In the genomic region with DNA sequence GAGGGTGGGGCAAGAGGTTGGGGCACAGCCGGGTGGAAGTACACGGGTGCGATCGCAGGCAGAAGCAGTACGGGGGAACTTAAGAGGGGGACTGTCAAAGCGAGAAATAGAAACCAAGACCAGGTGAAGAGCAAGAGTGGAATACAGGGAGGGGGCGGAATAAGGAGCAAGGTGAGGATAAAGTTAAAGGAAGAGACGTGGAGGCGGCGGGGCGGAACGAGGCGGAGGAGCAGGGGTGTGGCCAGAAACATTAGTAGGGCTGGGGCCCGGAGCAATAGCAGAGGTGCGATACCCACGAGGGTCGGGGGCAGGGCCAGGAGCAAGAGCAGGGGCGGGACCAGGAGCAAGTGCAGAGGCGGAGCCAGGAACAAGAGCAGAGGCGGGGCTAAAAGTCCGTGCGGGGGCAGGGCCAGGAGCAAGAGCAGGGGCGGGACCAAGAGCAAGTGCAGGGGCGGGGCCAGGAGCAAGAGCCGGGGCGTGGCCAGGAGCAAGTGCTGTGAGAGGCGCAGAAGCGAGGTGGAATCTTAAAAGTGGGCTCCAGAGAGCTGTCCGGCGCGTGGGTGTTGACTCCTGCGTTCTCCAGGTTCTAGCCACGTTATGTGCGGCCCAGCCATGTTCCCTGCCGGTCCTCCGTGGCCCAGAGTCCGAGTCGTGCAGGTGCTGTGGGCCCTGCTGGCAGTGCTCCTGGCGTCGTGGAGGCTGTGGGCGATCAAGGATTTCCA, we compare ENCODE assay signal across 8 cellular contexts. TPM values are rescaled to one million over a fixed set of nuclear protein-coding genes. Genes with fewer than 3 reads are reported as not detected.
DNase-seq lines count a peak whose midpoint lies in the region; ATAC-seq and TF ChIP-seq lines count a peak whose summit lies in the region.

No MANE protein-coding gene starts in this region.

- ATAC-seq in GM18909 (IDR thresholded peaks at IDR 0.05; ENCODE audit: poor library complexity, unreplicated experiment) (peak; percentile 55), HG03159 (IDR thresholded peaks at IDR 0.05; ENCODE audit: unreplicated experiment) (peak; percentile 47), WTC11 (peak; percentile 78)

- peak overlapping the region; percentile 100 for H3K27ac Mint-ChIP-seq in WTC11

- peak overlapping the region; percentile 61 for H3K27ac ChIP-seq in AG04450 (ENCODE audit: low read depth, low read length)
- peak overlapping the region; percentile 76 to 98 (median 96) for H3K27ac ChIP-seq in spleen

- TF ChIP-seq POLR2A in spleen (IDR thresholded peaks at IDR 0.05), result no peak

- H3K4me3 ChIP-seq in AG04450 (ENCODE audit: low read depth, low read length) (peak overlapping the region; percentile 94), cardiac fibroblast (replicated peaks in 1 of 2; ENCODE audit: low read depth in 2 of 2, low read length in 2 of 2) (peak overlapping the region; percentile 80 to 89), spleen (peak overlapping the region; percentile 57 to 93 (median 80))

- POLR2A ChIA-PET in AG04450 (lab: Yijun Ruan, JAX) (interaction anchor here (0.5 kb wide), 1 partner anchor 23 kb away, joined by 3 read pairs; no protein-coding TSS in a partner anchor), WTC11 (lab: Charles Lee) (interaction anchor here (1.0 kb wide), 1 partner anchor 51 kb away, joined by 3 read pairs; a partner anchor contains a TSS)

- H3K27me3 ChIP-seq in AG04450 (ENCODE audit: control insufficient read depth, insufficient read depth, low read length), result no peaks in the 10 kb centered on the region
- H3K27me3 ChIP-seq in spleen (replicated peaks in 1 of 7), result no peaks in the 10 kb centered on the region

- H3K9me3 ChIP-seq in AG04450 (ENCODE audit: control insufficient read depth, insufficient read depth, low read length), result no peaks in the 10 kb centered on the region; the same call in 1 of the 2 replicates
- H3K9me3 ChIP-seq in spleen, result no peaks in the 10 kb centered on the region

- H3K4me1 ChIP-seq in spleen, result peaks cover 7 to 29% (median 21%) of the 10 kb centered on the region in 6 donors

- intact Hi-C loops in spleen (cut with DNase I; ENCODE audit: low total_unique reads), result loop anchor here (5.0 kb wide), 1 partner anchor 36 kb away; a partner anchor contains a TSS

- no peaks in the 10 kb centered on the region for H3K9me3 Mint-ChIP-seq in WTC11

- H3K4me1 Mint-ChIP-seq in WTC11, result peaks cover 11% of the 10 kb centered on the region

- H3K4me3 Mint-ChIP-seq in WTC11, result peak overlapping the region; percentile 100

- peaks cover 2% of the 10 kb centered on the region; the same call in 1 of the 2 replicates for H3K36me3 Mint-ChIP-seq in WTC11

- peaks cover 0 to 38% (median 0%) of the 10 kb centered on the region in 6 donors for H3K36me3 ChIP-seq in spleen

- DNase-seq in AG04450 (ENCODE audit: low read depth, low spot score) (peak; percentile 67), NCI-H226 (peak; percentile 80), WTC11 (ENCODE audit: low spot score) (peak; percentile 99), cardiac fibroblast (ENCODE audit: low read depth in 2 of 2) (peak; percentile 92), iris pigment epithelial cell (ENCODE audit: low read depth) (peak; percentile 96), spleen (peak; percentile 98)

- TF ChIP-seq CTCF in AG04450 (IDR thresholded peaks at IDR 0.05; ENCODE audit: low read depth, low read length), result no peak
- no peak for TF ChIP-seq CTCF in WTC11 (IDR thresholded peaks at IDR 0.05)
- TF ChIP-seq CTCF in cardiac fibroblast (IDR thresholded peaks at IDR 0.05; ENCODE audit: low read depth, low read length), result no peak
- TF ChIP-seq CTCF in spleen (IDR thresholded peaks at IDR 0.05 in 8 of 11, conservative IDR thresholded peaks at IDR 0.05 in 3 of 11), result peak in 1 of 11 experiments; percentile 20

- CTCF ChIA-PET in AG04450 (lab: Charles Lee) (interaction anchor here (0.7 to 6.7 kb wide), 12 partner anchors 17 to 434 kb away, joined by 3 to 123 read pairs (median 4); a partner anchor contains a TSS), WTC11 (lab: Charles Lee) (interaction anchor here (1.0 to 4.5 kb wide), 6 partner anchors 25 to 195 kb away, joined by 3 to 50 read pairs (median 6); a partner anchor contains a TSS)

- 5 to 8% (median 7%) methylated on average over 37 to 41 of the region's 41 CpGs for WGBS in spleen, 5 donors

- peaks cover 3% of the 10 kb centered on the region; the same call in 1 of the 2 replicates for H3K27me3 Mint-ChIP-seq in WTC11 (ENCODE audit: low read depth)

TF ChIP-seq in WTC11, 78 proteins besides CTCF, POLR2A, EP300 and RAD21 (continues in another document):
- TF ChIP-seq ESRRA (CRISPR knock-in tag; IDR thresholded peaks at IDR 0.05; ENCODE audit: borderline replicate concordance), result no peak
- TF ChIP-seq, protein P1, sequence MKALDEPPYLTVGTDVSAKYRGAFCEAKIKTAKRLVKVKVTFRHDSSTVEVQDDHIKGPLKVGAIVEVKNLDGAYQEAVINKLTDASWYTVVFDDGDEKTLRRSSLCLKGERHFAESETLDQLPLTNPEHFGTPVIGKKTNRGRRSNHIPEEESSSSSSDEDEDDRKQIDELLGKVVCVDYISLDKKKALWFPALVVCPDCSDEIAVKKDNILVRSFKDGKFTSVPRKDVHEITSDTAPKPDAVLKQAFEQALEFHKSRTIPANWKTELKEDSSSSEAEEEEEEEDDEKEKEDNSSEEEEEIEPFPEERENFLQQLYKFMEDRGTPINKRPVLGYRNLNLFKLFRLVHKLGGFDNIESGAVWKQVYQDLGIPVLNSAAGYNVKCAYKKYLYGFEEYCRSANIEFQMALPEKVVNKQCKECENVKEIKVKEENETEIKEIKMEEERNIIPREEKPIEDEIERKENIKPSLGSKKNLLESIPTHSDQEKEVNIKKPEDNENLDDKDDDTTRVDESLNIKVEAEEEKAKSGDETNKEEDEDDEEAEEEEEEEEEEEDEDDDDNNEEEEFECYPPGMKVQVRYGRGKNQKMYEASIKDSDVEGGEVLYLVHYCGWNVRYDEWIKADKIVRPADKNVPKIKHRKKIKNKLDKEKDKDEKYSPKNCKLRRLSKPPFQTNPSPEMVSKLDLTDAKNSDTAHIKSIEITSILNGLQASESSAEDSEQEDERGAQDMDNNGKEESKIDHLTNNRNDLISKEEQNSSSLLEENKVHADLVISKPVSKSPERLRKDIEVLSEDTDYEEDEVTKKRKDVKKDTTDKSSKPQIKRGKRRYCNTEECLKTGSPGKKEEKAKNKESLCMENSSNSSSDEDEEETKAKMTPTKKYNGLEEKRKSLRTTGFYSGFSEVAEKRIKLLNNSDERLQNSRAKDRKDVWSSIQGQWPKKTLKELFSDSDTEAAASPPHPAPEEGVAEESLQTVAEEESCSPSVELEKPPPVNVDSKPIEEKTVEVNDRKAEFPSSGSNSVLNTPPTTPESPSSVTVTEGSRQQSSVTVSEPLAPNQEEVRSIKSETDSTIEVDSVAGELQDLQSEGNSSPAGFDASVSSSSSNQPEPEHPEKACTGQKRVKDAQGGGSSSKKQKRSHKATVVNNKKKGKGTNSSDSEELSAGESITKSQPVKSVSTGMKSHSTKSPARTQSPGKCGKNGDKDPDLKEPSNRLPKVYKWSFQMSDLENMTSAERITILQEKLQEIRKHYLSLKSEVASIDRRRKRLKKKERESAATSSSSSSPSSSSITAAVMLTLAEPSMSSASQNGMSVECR (CRISPR knock-in tag; IDR thresholded peaks at IDR 0.05; ENCODE audit: borderline replicate concordance), result no peak
- TF ChIP-seq FOXK1 (CRISPR knock-in tag; IDR thresholded peaks at IDR 0.05), result 0 out of 2 replicates have a peak, but pooled peaks have one; percentile 35
- TF ChIP-seq, protein P2, sequence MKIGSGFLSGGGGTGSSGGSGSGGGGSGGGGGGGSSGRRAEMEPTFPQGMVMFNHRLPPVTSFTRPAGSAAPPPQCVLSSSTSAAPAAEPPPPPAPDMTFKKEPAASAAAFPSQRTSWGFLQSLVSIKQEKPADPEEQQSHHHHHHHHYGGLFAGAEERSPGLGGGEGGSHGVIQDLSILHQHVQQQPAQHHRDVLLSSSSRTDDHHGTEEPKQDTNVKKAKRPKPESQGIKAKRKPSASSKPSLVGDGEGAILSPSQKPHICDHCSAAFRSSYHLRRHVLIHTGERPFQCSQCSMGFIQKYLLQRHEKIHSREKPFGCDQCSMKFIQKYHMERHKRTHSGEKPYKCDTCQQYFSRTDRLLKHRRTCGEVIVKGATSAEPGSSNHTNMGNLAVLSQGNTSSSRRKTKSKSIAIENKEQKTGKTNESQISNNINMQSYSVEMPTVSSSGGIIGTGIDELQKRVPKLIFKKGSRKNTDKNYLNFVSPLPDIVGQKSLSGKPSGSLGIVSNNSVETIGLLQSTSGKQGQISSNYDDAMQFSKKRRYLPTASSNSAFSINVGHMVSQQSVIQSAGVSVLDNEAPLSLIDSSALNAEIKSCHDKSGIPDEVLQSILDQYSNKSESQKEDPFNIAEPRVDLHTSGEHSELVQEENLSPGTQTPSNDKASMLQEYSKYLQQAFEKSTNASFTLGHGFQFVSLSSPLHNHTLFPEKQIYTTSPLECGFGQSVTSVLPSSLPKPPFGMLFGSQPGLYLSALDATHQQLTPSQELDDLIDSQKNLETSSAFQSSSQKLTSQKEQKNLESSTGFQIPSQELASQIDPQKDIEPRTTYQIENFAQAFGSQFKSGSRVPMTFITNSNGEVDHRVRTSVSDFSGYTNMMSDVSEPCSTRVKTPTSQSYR (CRISPR knock-in tag; IDR thresholded peaks at IDR 0.05), result no peak

RNA-seq across cellular contexts. Expression of a gene that starts 1.2 kb away (rescaled TPM):
- polyA plus RNA-seq in AG04450 (2011; rRNA removed), result 0.10 and 0.30 TPM in 2 replicates
- 0.32 and 0.43 TPM in 2 replicates for polyA minus RNA-seq in AG04450 (2011; rRNA and poly(A)+ RNA removed)
- 4.6 to 8.7 TPM (median 6.3 TPM) in 3 replicates for total RNA-seq in WTC11 (2021)
- total RNA-seq in spleen, result 10 to 100 TPM in 2 of 7 donors, 1 to 10 TPM in 5; 4.0 to 10.7 (median 7.4) TPM
- 1 to 10 TPM; 1.8 to 4.4 (median 1.9) TPM for polyA plus RNA-seq in spleen

RNA-seq across cellular contexts. Expression of a gene that starts 17.2 kb away (rescaled TPM):
- polyA plus RNA-seq in AG04450 (2011; rRNA removed) (2.6 and 2.8 TPM in 2 replicates), spleen (1 to 10 TPM; 3.8 to 9.3 (median 4.5) TPM)
- 1.3 and 1.6 TPM in 2 replicates for polyA minus RNA-seq in AG04450 (2011; rRNA and poly(A)+ RNA removed)
- total RNA-seq in WTC11 (2021) (12.9 to 18.3 TPM (median 13.2 TPM) in 3 replicates), spleen (10 to 100 TPM; 11.8 to 25.9 (median 17.8) TPM)

RNA-seq across cellular contexts. Expression of a gene that starts 21.1 kb away (rescaled TPM):
- polyA plus RNA-seq in AG04450 (2011; rRNA removed) (44.9 and 67.1 TPM in 2 replicates), spleen (10 to 100 TPM; 41.2 to 56.7 (median 46.6) TPM)
- polyA minus RNA-seq in AG04450 (2011; rRNA and poly(A)+ RNA removed), result 38.1 and 48.7 TPM in 2 replicates
- total RNA-seq in WTC11 (2021) (83.3 to 92.5 TPM (median 90.1 TPM) in 3 replicates), spleen (10 to 100 TPM; 31.4 to 40.6 (median 38.4) TPM)

RNA-seq across cellular contexts. Expression of a gene that starts 32.7 kb away (rescaled TPM):
- polyA plus RNA-seq in AG04450 (2011; rRNA removed), result 0.38 TPM in 1 of 2 replicates, not detected in the other
- polyA minus RNA-seq in AG04450 (2011; rRNA and poly(A)+ RNA removed), result not detected in 2 replicates
- total RNA-seq in WTC11 (2021), result 16.1 to 22.3 TPM (median 21.3 TPM) in 3 replicates
- 1 to 10 TPM in 5 of 7 donors, not detected in 2; 3.2 to 6.1 (median 4.1) TPM for total RNA-seq in spleen
- polyA plus RNA-seq in spleen, result 10 to 100 TPM; 11.0 to 53.6 (median 11.2) TPM

RNA-seq across cellular contexts. Expression of a gene that starts 37.6 kb away (rescaled TPM):
- 287 and 328 TPM in 2 replicates for polyA plus RNA-seq in AG04450 (2011; rRNA removed)
- 184 and 269 TPM in 2 replicates for polyA minus RNA-seq in AG04450 (2011; rRNA and poly(A)+ RNA removed)
- total RNA-seq in WTC11 (2021), result 156 to 167 TPM (median 160 TPM) in 3 replicates
- 100 to 1,000 TPM in 3 of 7 donors, 10 to 100 TPM in 4; 80.1 to 144 (median 85.1) TPM for total RNA-seq in spleen
- 10 to 100 TPM; 39.0 to 68.1 (median 64.2) TPM for polyA plus RNA-seq in spleen

Comparison
In these comparisons a context has a peak if more than half of its experiments do, and no peak if none do; other contexts are left out.
1. Peak in every context shown above with its lines: DNase-seq, ATAC-seq, H3K4me3 ChIP-seq and H3K27ac ChIP-seq.